In the genomic region with DNA sequence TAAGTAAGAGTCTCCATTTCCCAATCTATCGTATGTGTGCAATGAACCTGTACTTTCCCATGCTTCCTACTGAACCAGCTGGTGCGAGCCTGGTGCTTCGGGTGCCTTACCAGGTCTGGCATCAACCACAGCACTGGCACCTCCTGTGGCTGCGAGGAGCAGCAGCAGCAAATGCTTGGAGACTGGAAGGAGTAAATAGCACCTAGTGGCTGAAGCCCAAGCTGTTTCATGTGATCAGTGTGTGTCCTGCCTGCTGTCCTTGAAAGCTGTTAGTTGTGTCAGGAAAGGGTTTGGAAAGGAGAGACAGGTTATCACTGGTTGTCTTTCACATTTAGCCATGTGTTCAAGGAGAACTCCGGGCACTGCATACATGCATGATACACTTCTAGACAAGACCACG, we compare ENCODE assay signal across 10 cellular contexts. TPM values are rescaled to one million over a fixed set of nuclear protein-coding genes. Genes with fewer than 3 reads are reported as not detected.
DNase-seq lines count a peak whose midpoint lies in the region; ATAC-seq, FAIRE-seq and TF ChIP-seq lines count a peak whose summit lies in the region.
"Had no signal": no experiment of that assay in that cellular context is flagged by ENCODE, and none has a peak within 500 bp of the region (broad histone marks: within the 10 kb centered on the region; RNA-seq: fewer than 3 reads in every experiment).

No MANE protein-coding gene starts in this region.

- H2BK5ac ChIP-seq in neuronal stem cell (ENCODE audit: low read length), result no peak overlapping the region

- H3K27ac ChIP-seq in astrocyte (ENCODE audit: low read depth, low read length), result no peak overlapping the region
- H3K27ac ChIP-seq in neuronal stem cell (replicated peaks; ENCODE audit: low read length), result no peak overlapping the region
- H3K27ac ChIP-seq: cardiac muscle cell, skin epidermis had no signal

- H3K36me3 Mint-ChIP-seq in astrocyte (ENCODE audit: low read depth, unreplicated experiment), result no peaks in the 10 kb centered on the region

- H3K27me3 ChIP-seq in Loucy (ENCODE audit: insufficient read depth, low read length, poor library complexity, severe bottlenecking) (no peaks in the 10 kb centered on the region), astrocyte (ENCODE audit: insufficient read depth, low read length) (no peaks in the 10 kb centered on the region), neuronal stem cell (ENCODE audit: control insufficient read depth in 3 of 3, insufficient read depth in 3 of 3, low read depth in 1 of 3, low read length in 3 of 3) (peaks cover 0 to 29% (median 0%) of the 10 kb centered on the region in 3 experiments)
- H3K27me3 ChIP-seq: cardiac muscle cell had no signal

- no peak overlapping the region for H3K23ac ChIP-seq in neuronal stem cell (ENCODE audit: low read depth, low read length, poor library complexity)

- no peak overlapping the region for H2BK120ac ChIP-seq in neuronal stem cell (ENCODE audit: low read depth, low read length)

- H3K9me3 ChIP-seq in Loucy (ENCODE audit: insufficient read depth, low read depth, low read length), result no peaks in the 10 kb centered on the region
- no peaks in the 10 kb centered on the region for H3K9me3 ChIP-seq in astrocyte (ENCODE audit: insufficient read depth, low read depth, low read length)
- H3K9me3 ChIP-seq in neuronal stem cell (replicated peaks in 1 of 2; ENCODE audit: control insufficient read depth in 2 of 2, insufficient read depth in 1 of 2, low read depth in 1 of 2, low read length in 2 of 2), result no peaks in the 10 kb centered on the region

- H4K20me1 ChIP-seq in Loucy (ENCODE audit: insufficient read depth, low read length, poor library complexity, severe bottlenecking) (no peaks in the 10 kb centered on the region), astrocyte (ENCODE audit: insufficient read depth, low read length) (no peaks in the 10 kb centered on the region)

- H2AFZ ChIP-seq in Loucy (ENCODE audit: low read length) (no peak overlapping the region), astrocyte (ENCODE audit: low read depth, low read length) (no peak overlapping the region), neuronal stem cell (ENCODE audit: low read length) (no peak overlapping the region)

- H3K9me3 Mint-ChIP-seq in astrocyte (ENCODE audit: unreplicated experiment), result peaks cover 3% of the 10 kb centered on the region

- H3K4me2 ChIP-seq in Loucy (ENCODE audit: low read depth, low read length, poor library complexity, severe bottlenecking) (no peak overlapping the region), astrocyte (ENCODE audit: low read length) (no peak overlapping the region), neuronal stem cell (ENCODE audit: insufficient read depth, low read length, poor library complexity, severe bottlenecking) (no peak overlapping the region)

- H2BK12ac ChIP-seq in neuronal stem cell (ENCODE audit: low read length), result no peak overlapping the region

- no CpG with 5 or more reads among the region's 6 CpGs for WGBS in neuronal stem cell (ENCODE audit: extremely low coverage in 2 of 2, insufficient read length in 2 of 2, insufficient replicate concordance in 1 of 2), 2 donors

- no peak for FAIRE-seq in astrocyte (lab: Jason Lieb, UNC)

- no peaks in the 10 kb centered on the region for H3F3A ChIP-seq in Loucy (ENCODE audit: low read depth)

- ATAC-seq in GM18517 (IDR thresholded peaks at IDR 0.05; ENCODE audit: unreplicated experiment), result no peak

- no peaks in the 10 kb centered on the region for H3K9me2 ChIP-seq in Loucy (replicated peaks; ENCODE audit: low read depth, low read length)

- no peak overlapping the region for H4K8ac ChIP-seq in neuronal stem cell (ENCODE audit: low read depth, low read length)

- H3K9ac ChIP-seq in Loucy (ENCODE audit: low read depth, low read length, poor library complexity, severe bottlenecking) (no peak overlapping the region), astrocyte (ENCODE audit: low read length) (no peak overlapping the region), neuronal stem cell (ENCODE audit: low read depth, low read length, poor library complexity) (no peak overlapping the region)

- H3K36me3 ChIP-seq in Loucy (ENCODE audit: insufficient read depth, low read length) (no peaks in the 10 kb centered on the region), astrocyte (ENCODE audit: insufficient read depth, low read length) (no peaks in the 10 kb centered on the region), neuronal stem cell (replicated peaks in 1 of 2; ENCODE audit: control insufficient read depth in 2 of 2, insufficient read depth in 2 of 2, low read length in 2 of 2) (no peaks in the 10 kb centered on the region)
- H3K36me3 ChIP-seq: cardiac muscle cell had no signal

- H3K79me1 ChIP-seq in neuronal stem cell (ENCODE audit: low read depth, low read length), result no peaks in the 10 kb centered on the region

- H3K4me1 Mint-ChIP-seq in astrocyte (ENCODE audit: low read depth, unreplicated experiment), result peaks cover 11% of the 10 kb centered on the region

- H2AK5ac ChIP-seq in neuronal stem cell (ENCODE audit: low read depth, low read length), result no peak overlapping the region

- peak; percentile 61 for TF ChIP-seq CTCF in Loucy (conservative IDR thresholded peaks at IDR 0.05; ENCODE audit: low read length)
- peak; percentile 23 for TF ChIP-seq CTCF in astrocyte (IDR thresholded peaks at IDR 0.05; ENCODE audit: insufficient read depth, low read depth, low read length)

- H4K91ac ChIP-seq in neuronal stem cell (ENCODE audit: low read depth, low read length, poor library complexity), result no peak overlapping the region

- H3K4me3 ChIP-seq in Loucy (ENCODE audit: low read length, poor library complexity, severe bottlenecking) (no peak overlapping the region), astrocyte (ENCODE audit: insufficient read depth, low read depth, low read length) (no peak overlapping the region), neuronal stem cell (ENCODE audit: low read length in 2 of 2) (no peak overlapping the region)
- H3K4me3 ChIP-seq: cardiac muscle cell, skin epidermis had no signal

- peaks cover 38% of the 10 kb centered on the region for H3K27me3 Mint-ChIP-seq in astrocyte (ENCODE audit: low read depth, unreplicated experiment)

- no peak overlapping the region for H2BK15ac ChIP-seq in neuronal stem cell (ENCODE audit: low read length)

- H3K4me1 ChIP-seq in Loucy (ENCODE audit: insufficient read depth, low read length, poor library complexity, severe bottlenecking) (no peaks in the 10 kb centered on the region), astrocyte (ENCODE audit: insufficient read depth, low read length) (peaks cover 12% of the 10 kb centered on the region), neuronal stem cell (ENCODE audit: control insufficient read depth in 2 of 2, insufficient read depth in 1 of 2, low read depth in 1 of 2, low read length in 2 of 2) (peaks cover 0 to 2% of the 10 kb centered on the region in 2 donors)

- H3K27ac Mint-ChIP-seq in astrocyte (ENCODE audit: unreplicated experiment), result no peak overlapping the region

- H3K79me2 ChIP-seq in Loucy (ENCODE audit: insufficient read depth, low read length), result no peaks in the 10 kb centered on the region
- H3K79me2 ChIP-seq in astrocyte (ENCODE audit: insufficient read depth, low read length), result no peaks in the 10 kb centered on the region

- no peak overlapping the region for H3K18ac ChIP-seq in neuronal stem cell (ENCODE audit: low read length)

- H3K14ac ChIP-seq in neuronal stem cell (ENCODE audit: low read length), result no peak overlapping the region

- no peak overlapping the region for H3K4me3 Mint-ChIP-seq in astrocyte (ENCODE audit: unreplicated experiment)

- H3K4ac ChIP-seq in neuronal stem cell (ENCODE audit: low read length), result no peak overlapping the region

- in situ Hi-C loops in Caki2 (cut with HindIII; ENCODE audit: low pct_unique_long_range_greater_than_20kb, low sequenced_read_pairs), result no loop called here

- peak; percentile 64 for DNase-seq in Caki2 (ENCODE audit: low read depth)
- no peak for DNase-seq in astrocyte (ENCODE audit: low read depth)
- peak; percentile 56 for DNase-seq in left kidney (ENCODE audit: low read depth, low spot score)
- no peak for DNase-seq in neuronal stem cell (ENCODE audit: low spot score)
- DNase-seq in activated CD4-positive, alpha-beta T cell treated with anti-CD3 and anti-CD28 coated beads for 48 hours, result no peak
- DNase-seq in stimulated activated CD4-positive, alpha-beta T cell treated with anti-CD3 and anti-CD28 coated beads, Interleukin-15, amount 100 ng/mL, for 24 hours, result no peak

RNA-seq across cellular contexts. Expression of gene PCOLCE2, which starts 31.8 kb away (rescaled TPM):
- total RNA-seq in Caki2 (2014; rRNA removed; shearing (Covaris generic); ENCODE audit: low replicate concordance), result 70.4 and 88.2 TPM in 2 replicates
- total RNA-seq in astrocyte, result 4.5 and 5.4 TPM in 2 replicates
- 7.8 TPM for polyA plus RNA-seq in neuronal stem cell (2013, experiment 1 of 2)
- polyA plus RNA-seq in neuronal stem cell (2013, experiment 2 of 2), result 8.6 TPM

Comparison
In these comparisons a context has a peak if more than half of its experiments do, and no peak if none do; other contexts are left out.
1. DNase-seq: peak in Caki2 (single experiment) and left kidney (single experiment); none in astrocyte (single experiment), neuronal stem cell (single experiment), activated CD4-positive, alpha-beta T cell treated with anti-CD3 and anti-CD28 coated beads for 48 hours (single experiment) and stimulated activated CD4-positive, alpha-beta T cell treated with anti-CD3 and anti-CD28 coated beads, Interleukin-15, amount 100 ng/mL, for 24 hours (single experiment).
2. RNA of gene PCOLCE2, which starts 31.8 kb away (total RNA-seq): 70.4 to 88.2 TPM in Caki2; 4.5 to 5.4 TPM in astrocyte; every median in the first group is over 10 times any median in the second.